24 cellular contexts compared by ENCODE assay signal in genomic region chr3:126117212-126117611, GRCh38.
"Had no signal": no experiment of that assay in that cellular context is flagged by ENCODE, and none has a peak within 500 bp of the region (broad histone marks: within the 10 kb centered on the region; RNA-seq: fewer than 3 reads in every experiment).

No MANE protein-coding gene starts in this region.

- H3K4me3 ChIP-seq: MG63 had no signal

- ATAC-seq: HepG2, Panc1, PC-3 had no signal

- H3K27ac ChIP-seq: RWPE1 had no signal

- H3K9me3 ChIP-seq: MG63, SK-N-SH had no signal

- H3K36me3 ChIP-seq: MG63 had no signal

- DNase-seq: IMR-90, Karpas-422, KG1, MG63, NCI-H1092, NCI-H1105 treated with DMSO at 0.1 percent for 48 hours, NCI-H1417 treated with DMSO at 0.1 percent for 48 hours, NCI-H146, NCI-H1694 treated with DMSO at 0.1 percent for 48 hours, NCI-H1930, NCI-H2081, NCI-H2107, NCI-H226, NCI-H446, NCI-H510A, NCI-H524 treated with DMSO at 0.1 percent for 48 hours, NCI-H69, NCI-H774, PC-3, SHP77, SK-N-SH had no signal
